In genomic region chr17:31294231-31294630, GRCh38 we compare ENCODE assay signal across 26 cellular contexts. TPM values are rescaled to one million over a fixed set of nuclear protein-coding genes. Genes with fewer than 3 reads are reported as not detected.
"Had no signal": no experiment of that assay in that cellular context is flagged by ENCODE, and none has a peak within 500 bp of the region (broad histone marks: within the 10 kb centered on the region; RNA-seq: fewer than 3 reads in every experiment).

No MANE protein-coding gene starts in this region.

- H3K4me3 ChIP-seq: adrenal gland, breast epithelium, SK-N-MC had no signal

- H3K27ac Mint-ChIP-seq: activated CD4-positive, alpha-beta memory T cell treated with anti-CD3 and anti-CD28 coated beads, Interleukin-2, amount 10 ng/mL, durations not matched to agents 7 days and 5 days; activated CD4-positive, alpha-beta T cell treated with anti-CD3 and anti-CD28 coated beads, Interleukin-2, amount 10 ng/mL, durations not matched to agents 7 days and 5 days; activated naive CD8-positive, alpha-beta T cell treated with anti-CD3 and anti-CD28 coated beads, Interleukin-2, amount 10 ng/mL, durations not matched to agents 7 days and 5 days; T-cell had no signal

- H3K27me3 Mint-ChIP-seq: activated CD4-positive, alpha-beta memory T cell treated with anti-CD3 and anti-CD28 coated beads, Interleukin-2, amount 10 ng/mL, durations not matched to agents 7 days and 5 days; activated CD4-positive, alpha-beta T cell treated with anti-CD3 and anti-CD28 coated beads, Interleukin-2, amount 10 ng/mL, durations not matched to agents 7 days and 5 days; activated naive CD8-positive, alpha-beta T cell treated with anti-CD3 and anti-CD28 coated beads, Interleukin-2, amount 10 ng/mL, durations not matched to agents 7 days and 5 days; T-cell had no signal

- ATAC-seq: Panc1, Right ventricle myocardium inferior, T-cell had no signal

- H3K27ac ChIP-seq: adrenal gland, breast epithelium, SK-N-MC, VCaP had no signal

- DNase-seq: activated CD4-positive, alpha-beta memory T cell treated with anti-CD3 and anti-CD28 coated beads, Interleukin-2, amount 10 ng/mL, durations not matched to agents 7 days and 5 days; activated CD4-positive, alpha-beta T cell treated with anti-CD3 and anti-CD28 coated beads, Interleukin-2, amount 10 ng/mL, durations not matched to agents 7 days and 5 days; activated CD4-positive, CD25-positive, alpha-beta regulatory T cell; activated naive CD4-positive, alpha-beta T cell treated with anti-CD3 and anti-CD28 coated beads, Interleukin-2, amount 50 U/mL, for 16 hours; activated naive CD8-positive, alpha-beta T cell treated with anti-CD3 and anti-CD28 coated beads, Interleukin-2, amount 10 ng/mL, durations not matched to agents 7 days and 5 days; adrenal gland; aorta; IMR-90; NCI-H1048; NCI-H146; NCI-H187 treated with DMSO at 0.1 percent for 48 hours; NCI-H2171; NCI-H226; NCI-H510A; NCI-H526 treated with DMSO at 0.1 percent for 48 hours; NCI-H82; RPMI8226; T-cell; T-helper 2 cell; T1000 had no signal

- H3K36me3 ChIP-seq: adrenal gland, breast epithelium had no signal

- H3K27me3 ChIP-seq: adrenal gland, breast epithelium had no signal

- H3K9me3 ChIP-seq: adrenal gland, breast epithelium had no signal

- H3K4me3 Mint-ChIP-seq: activated CD4-positive, alpha-beta memory T cell treated with anti-CD3 and anti-CD28 coated beads, Interleukin-2, amount 10 ng/mL, durations not matched to agents 7 days and 5 days; activated CD4-positive, alpha-beta T cell treated with anti-CD3 and anti-CD28 coated beads, Interleukin-2, amount 10 ng/mL, durations not matched to agents 7 days and 5 days; activated naive CD8-positive, alpha-beta T cell treated with anti-CD3 and anti-CD28 coated beads, Interleukin-2, amount 10 ng/mL, durations not matched to agents 7 days and 5 days; T-cell had no signal

- H3K4me1 ChIP-seq: adrenal gland, breast epithelium had no signal

- H3K9me3 Mint-ChIP-seq: activated CD4-positive, alpha-beta memory T cell treated with anti-CD3 and anti-CD28 coated beads, Interleukin-2, amount 10 ng/mL, durations not matched to agents 7 days and 5 days; activated CD4-positive, alpha-beta T cell treated with anti-CD3 and anti-CD28 coated beads, Interleukin-2, amount 10 ng/mL, durations not matched to agents 7 days and 5 days; activated naive CD8-positive, alpha-beta T cell treated with anti-CD3 and anti-CD28 coated beads, Interleukin-2, amount 10 ng/mL, durations not matched to agents 7 days and 5 days; T-cell had no signal

RNA-seq across cellular contexts. Expression of gene OMG, which starts 2.8 kb away (rescaled TPM):
- total RNA-seq: M059J, Right ventricle myocardium inferior had no signal
- polyA plus RNA-seq: aorta, IMR-90 had no signal
